In the genomic region with DNA sequence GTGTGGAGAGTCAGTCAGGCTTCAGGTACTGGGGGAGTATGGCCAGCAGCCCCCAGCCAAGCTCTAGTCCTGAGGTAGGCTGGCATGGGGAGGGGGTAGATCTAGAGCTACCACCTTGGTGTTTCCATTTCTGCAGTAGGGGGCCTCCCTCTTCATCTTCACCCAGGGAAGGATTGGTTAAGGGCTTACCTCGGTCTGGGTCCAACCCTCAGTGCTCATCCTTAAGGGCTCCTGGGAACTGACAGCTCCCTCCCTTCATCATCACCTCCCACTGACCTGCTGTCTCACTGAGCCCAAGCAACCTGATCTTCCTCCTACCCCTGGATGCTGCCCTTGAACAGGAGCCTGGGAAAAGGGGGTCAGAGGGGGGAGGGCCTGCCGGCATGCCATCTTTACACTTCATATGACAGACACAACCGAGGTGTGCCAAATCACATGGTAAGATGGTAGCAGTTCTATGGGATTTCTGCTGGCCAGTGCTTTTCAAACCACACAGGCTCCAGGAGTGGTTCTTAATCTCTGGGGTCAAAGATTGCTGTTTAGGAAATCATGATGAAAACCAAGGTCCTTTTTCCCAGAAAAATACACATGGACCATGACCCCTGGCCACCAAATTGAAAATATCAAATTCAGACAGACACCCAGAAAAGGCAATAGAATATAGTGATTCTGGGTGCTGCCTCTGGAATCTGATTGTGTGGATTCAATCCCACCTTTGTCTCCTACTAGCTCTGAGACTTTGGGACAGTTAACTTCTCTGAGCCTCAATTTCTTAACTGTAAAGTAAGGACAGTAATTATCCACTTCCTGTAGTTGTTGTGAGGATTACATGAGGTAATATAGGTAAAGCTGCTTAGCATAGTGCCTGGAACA, we compare ENCODE assay signal across 15 cellular contexts. TPM values are rescaled to one million over a fixed set of nuclear protein-coding genes. Genes with fewer than 3 reads are reported as not detected.
DNase-seq lines count a peak whose midpoint lies in the region; ATAC-seq, FAIRE-seq and TF ChIP-seq lines count a peak whose summit lies in the region.
"Had no signal": no experiment of that assay in that cellular context is flagged by ENCODE, and none has a peak within 500 bp of the region (broad histone marks: within the 10 kb centered on the region; RNA-seq: fewer than 3 reads in every experiment).

No MANE protein-coding gene starts in this region.

- peak overlapping the region in 1 of 7 donors; percentile 94 for H3K4me3 Mint-ChIP-seq in CD8-positive, alpha-beta memory T cell
- no peak overlapping the region for H3K4me3 Mint-ChIP-seq in astrocyte (ENCODE audit: unreplicated experiment)
- no peak overlapping the region for H3K4me3 Mint-ChIP-seq in stimulated activated effector memory CD8-positive, alpha-beta T cell treated with anti-CD3 and anti-CD28 coated beads, Interleukin-12 subunit alpha, Interleukin-12 subunit beta, amount 100 ng/mL, for 72 hours
- H3K4me3 Mint-ChIP-seq: activated CD4-positive, alpha-beta T cell treated with anti-CD3 and anti-CD28 coated beads for 36 hours; dendritic cell treated with granulocyte-macrophage colony-stimulating factor and Interleukin-4, amounts not matched to agents 40 ng/mL and 50 ng/mL, for 4 days had no signal

- CTCF ChIA-PET in CD8-positive, alpha-beta memory T cell (lab: Charles Lee) = interaction anchor here (0.9 to 2.9 kb wide), 10 partner anchors 8 to 395 kb away, joined by 3 to 20 read pairs (median 6); a partner anchor contains a TSS
- CTCF ChIA-PET in mammary epithelial cell (lab: Charles Lee; ENCODE audit: low non-redundant PET) = interaction anchor here (0.6 to 0.8 kb wide), 3 partner anchors 127 to 395 kb away, joined by 3 read pairs; a partner anchor contains a TSS

- dilution Hi-C loops in mammary epithelial cell (cut with HindIII; ENCODE audit: low sequenced_read_pairs) = no loop called here

- H2AFZ ChIP-seq in astrocyte (ENCODE audit: low read depth, low read length) (no peak overlapping the region), mammary epithelial cell (ENCODE audit: low read depth, low read length) (no peak overlapping the region)

- intact Hi-C loops in right lobe of liver (cut with DNase I) (loop anchor here (10.0 kb wide), 2 partner anchors 162 to 172 kb away; no protein-coding TSS in a partner anchor), mammary epithelial cell (cut with micrococcal nuclease) (loop anchor here (5.0 kb wide), 2 partner anchors 45 to 515 kb away; no protein-coding TSS in a partner anchor)

- peak overlapping the region in 7 of 8 donors; percentile 29 to 99 (median 97) for H3K27ac Mint-ChIP-seq in CD8-positive, alpha-beta memory T cell
- peak overlapping the region; percentile 26 for H3K27ac Mint-ChIP-seq in astrocyte (ENCODE audit: unreplicated experiment)
- peak overlapping the region; percentile 8 for H3K27ac Mint-ChIP-seq in stimulated activated effector memory CD8-positive, alpha-beta T cell treated with anti-CD3 and anti-CD28 coated beads, Interleukin-12 subunit alpha, Interleukin-12 subunit beta, amount 100 ng/mL, for 72 hours
- H3K27ac Mint-ChIP-seq: activated CD4-positive, alpha-beta T cell treated with anti-CD3 and anti-CD28 coated beads for 36 hours had no signal

- no peaks in the 10 kb centered on the region for H3K36me3 ChIP-seq in CD8-positive, alpha-beta memory T cell (ENCODE audit: insufficient read depth, low read length)
- H3K36me3 ChIP-seq in astrocyte (ENCODE audit: insufficient read depth, low read length) = no peaks in the 10 kb centered on the region
- H3K36me3 ChIP-seq in right lobe of liver = no peaks in the 10 kb centered on the region
- no peaks in the 10 kb centered on the region for H3K36me3 ChIP-seq in mammary epithelial cell (ENCODE audit: insufficient read depth, low read length)

- H3K27me3 Mint-ChIP-seq in CD8-positive, alpha-beta memory T cell = peaks cover under 1 to 7% of the 10 kb centered on the region in 2 donors
- H3K27me3 Mint-ChIP-seq in astrocyte (ENCODE audit: low read depth, unreplicated experiment) = peaks cover 6% of the 10 kb centered on the region

- FAIRE-seq in astrocyte (lab: Jason Lieb, UNC) = no peak

- H3K27ac ChIP-seq in CD8-positive, alpha-beta memory T cell (ENCODE audit: low read depth, low read length) = no peak overlapping the region
- H3K27ac ChIP-seq in astrocyte (ENCODE audit: low read depth, low read length) (no peak overlapping the region), right lobe of liver (peak overlapping the region in 2 of 3 donors; percentile 52 to 100), mammary epithelial cell (ENCODE audit: insufficient read depth, low read depth, low read length) (no peak overlapping the region)
- H3K27ac ChIP-seq: foreskin keratinocyte, KMS-11 had no signal

- H3K79me2 ChIP-seq in astrocyte (ENCODE audit: insufficient read depth, low read length) = no peaks in the 10 kb centered on the region
- H3K79me2 ChIP-seq in mammary epithelial cell (ENCODE audit: insufficient read depth, low read length) = no peaks in the 10 kb centered on the region

- in situ Hi-C loops in mammary epithelial cell (cut with MboI; ENCODE audit: low sequenced_read_pairs in 2 of 2) = loop anchor here in 1 of 2 donors (10.0 kb wide), 1 partner anchor 132 kb away; no protein-coding TSS in a partner anchor

- peaks cover 23% of the 10 kb centered on the region for H3K4me1 ChIP-seq in CD8-positive, alpha-beta memory T cell (ENCODE audit: insufficient read depth, low read length)
- peaks cover 24% of the 10 kb centered on the region for H3K4me1 ChIP-seq in astrocyte (ENCODE audit: insufficient read depth, low read length)
- H3K4me1 ChIP-seq in right lobe of liver = peaks cover 0 to 41% (median 14%) of the 10 kb centered on the region in 4 donors
- peaks cover 43% of the 10 kb centered on the region for H3K4me1 ChIP-seq in mammary epithelial cell (ENCODE audit: insufficient read depth, low read length)
- H3K4me1 ChIP-seq: foreskin keratinocyte had no signal

- no peak for DNase-seq in CD8-positive, alpha-beta memory T cell
- DNase-seq in astrocyte (ENCODE audit: low read depth) = no peak
- peak in 1 of 3 donors; percentile 52 for DNase-seq in right lobe of liver
- no peak for DNase-seq in stimulated activated effector memory CD8-positive, alpha-beta T cell treated with anti-CD3 and anti-CD28 coated beads, Interleukin-12 subunit alpha, Interleukin-12 subunit beta, amount 100 ng/mL, for 72 hours (ENCODE audit: low spot score in 2 of 2)
- no peak for DNase-seq in mammary epithelial cell
- DNase-seq in foreskin melanocyte = no peak
- DNase-seq: activated CD4-positive, alpha-beta T cell treated with anti-CD3 and anti-CD28 coated beads for 36 hours; foreskin keratinocyte; MV-4-11; NCI-H187; NCI-H446; RPMI8226 had no signal

- 23% methylated on average over 2 of the region's 3 CpGs for WGBS in right lobe of liver (ENCODE audit: insufficient coverage, low coverage, low lambda C conversion rate, missing lambda C conversion rate)
- 100% methylated on average over 3 of the region's 3 CpGs for whole genome bisulfite sequencing in mammary epithelial cell (ENCODE audit: low coverage, missing lambda C conversion rate)

- peaks cover 0 to 6% (median 0%) of the 10 kb centered on the region in 3 donors for H3K36me3 Mint-ChIP-seq in CD8-positive, alpha-beta memory T cell
- no peaks in the 10 kb centered on the region for H3K36me3 Mint-ChIP-seq in astrocyte (ENCODE audit: low read depth, unreplicated experiment)
- H3K36me3 Mint-ChIP-seq in stimulated activated effector memory CD8-positive, alpha-beta T cell treated with anti-CD3 and anti-CD28 coated beads, Interleukin-12 subunit alpha, Interleukin-12 subunit beta, amount 100 ng/mL, for 72 hours = peaks cover 31% of the 10 kb centered on the region

- no peaks in the 10 kb centered on the region for H3K9me3 ChIP-seq in CD8-positive, alpha-beta memory T cell (ENCODE audit: low read length)
- H3K9me3 ChIP-seq in astrocyte (ENCODE audit: insufficient read depth, low read depth, low read length) (no peaks in the 10 kb centered on the region), right lobe of liver (no peaks in the 10 kb centered on the region), mammary epithelial cell (replicated peaks; ENCODE audit: insufficient read depth, low read length) (no peaks in the 10 kb centered on the region)

- H3K9ac ChIP-seq in astrocyte (ENCODE audit: low read length) (no peak overlapping the region), mammary epithelial cell (ENCODE audit: insufficient read depth, low read length) (no peak overlapping the region)
- H3K9ac ChIP-seq: KMS-11 had no signal

- no TSS peak for BruUV-seq in mammary epithelial cell (replicated peaks; lab: Mats Ljungman, UMichigan)

- no peaks in the 10 kb centered on the region for H3K9me3 Mint-ChIP-seq in CD8-positive, alpha-beta memory T cell
- no peaks in the 10 kb centered on the region for H3K9me3 Mint-ChIP-seq in astrocyte (ENCODE audit: unreplicated experiment)
- no peaks in the 10 kb centered on the region for H3K9me3 Mint-ChIP-seq in stimulated activated effector memory CD8-positive, alpha-beta T cell treated with anti-CD3 and anti-CD28 coated beads, Interleukin-12 subunit alpha, Interleukin-12 subunit beta, amount 100 ng/mL, for 72 hours
- H3K9me3 Mint-ChIP-seq: dendritic cell treated with granulocyte-macrophage colony-stimulating factor and Interleukin-4, amounts not matched to agents 40 ng/mL and 50 ng/mL, for 4 days had no signal

- no peak for TF ChIP-seq POLR2A in right lobe of liver (IDR thresholded peaks at IDR 0.05)

- H4K20me1 ChIP-seq in astrocyte (ENCODE audit: insufficient read depth, low read length) (peaks cover 43% of the 10 kb centered on the region), mammary epithelial cell (ENCODE audit: insufficient read depth, low read length) (no peaks in the 10 kb centered on the region)

- H3K4me2 ChIP-seq in astrocyte (ENCODE audit: low read length) (no peak overlapping the region), mammary epithelial cell (ENCODE audit: insufficient read depth, low read depth, low read length) (no peak overlapping the region)

- no peaks in the 10 kb centered on the region for H3K27me3 ChIP-seq in CD8-positive, alpha-beta memory T cell (ENCODE audit: insufficient read depth, low read length, poor library complexity, severe bottlenecking)
- H3K27me3 ChIP-seq in astrocyte (ENCODE audit: insufficient read depth, low read length) = no peaks in the 10 kb centered on the region
- H3K27me3 ChIP-seq in right lobe of liver = no peaks in the 10 kb centered on the region
- H3K27me3 ChIP-seq in mammary epithelial cell (ENCODE audit: insufficient read depth, low read length) = no peaks in the 10 kb centered on the region

- TF ChIP-seq CTCF in astrocyte (IDR thresholded peaks at IDR 0.05; ENCODE audit: insufficient read depth, low read depth, low read length) (no peak), right lobe of liver (IDR thresholded peaks at IDR 0.05) (no peak), mammary epithelial cell (conservative IDR thresholded peaks at IDR 0.05 in 1 of 2, IDR thresholded peaks at IDR 0.05 in 1 of 2; ENCODE audit: extremely low read depth in 1 of 2, insufficient read depth in 1 of 2, low read depth in 1 of 2, low read length in 2 of 2) (no peak)

- ATAC-seq in right lobe of liver = no peak
- ATAC-seq in stimulated activated effector memory CD8-positive, alpha-beta T cell treated with anti-CD3 and anti-CD28 coated beads, Interleukin-12 subunit alpha, Interleukin-12 subunit beta, amount 100 ng/mL, for 72 hours = no peak
- ATAC-seq in HG02938 (IDR thresholded peaks at IDR 0.05; ENCODE audit: unreplicated experiment) = no peak
- ATAC-seq: activated CD4-positive, alpha-beta T cell treated with anti-CD3 and anti-CD28 coated beads for 36 hours; foreskin keratinocyte had no signal

- H3K4me1 Mint-ChIP-seq in CD8-positive, alpha-beta memory T cell = peaks cover 25 to 45% (median 28%) of the 10 kb centered on the region in 3 donors
- peaks cover 8% of the 10 kb centered on the region for H3K4me1 Mint-ChIP-seq in astrocyte (ENCODE audit: low read depth, unreplicated experiment)
- peaks cover 60% of the 10 kb centered on the region for H3K4me1 Mint-ChIP-seq in stimulated activated effector memory CD8-positive, alpha-beta T cell treated with anti-CD3 and anti-CD28 coated beads, Interleukin-12 subunit alpha, Interleukin-12 subunit beta, amount 100 ng/mL, for 72 hours

- no peak overlapping the region for H3K4me3 ChIP-seq in CD8-positive, alpha-beta memory T cell (ENCODE audit: low read length)
- no peak overlapping the region for H3K4me3 ChIP-seq in astrocyte (ENCODE audit: insufficient read depth, low read depth, low read length)
- H3K4me3 ChIP-seq in right lobe of liver = no peak overlapping the region
- no peak overlapping the region for H3K4me3 ChIP-seq in mammary epithelial cell (replicated peaks in 1 of 3; ENCODE audit: insufficient read depth in 1 of 3, low read depth in 2 of 3, low read length in 3 of 3)

- POLR2A ChIA-PET in CD8-positive, alpha-beta memory T cell (lab: Charles Lee) = no interaction called here

RNA-seq across cellular contexts. Expression of a gene that starts 3.0 kb away (rescaled TPM):
- total RNA-seq in CD8-positive, alpha-beta memory T cell = 1 to 10 TPM; 3.5 to 3.6 TPM
- polyA plus RNA-seq in CD8-positive, alpha-beta memory T cell = 1.1 TPM
- total RNA-seq in astrocyte (19.6 and 22.7 TPM in 2 replicates), right lobe of liver (10 to 100 TPM in 4 of 6 experiments, 1 to 10 TPM in 2; 5.8 to 24.1 (median 12.7) TPM), mammary epithelial cell (1 to 10 TPM; 2.5 to 4.4 TPM)
- 1.2 TPM for polyA plus RNA-seq in mammary epithelial cell
- 3.9 TPM for polyA minus RNA-seq in mammary epithelial cell

RNA-seq across cellular contexts. Expression of a gene that starts 30.3 kb away (rescaled TPM):
- 10 to 100 TPM; 24.9 to 26.3 TPM for total RNA-seq in CD8-positive, alpha-beta memory T cell
- polyA plus RNA-seq in CD8-positive, alpha-beta memory T cell = 33.0 TPM
- total RNA-seq in astrocyte (16.7 and 17.4 TPM in 2 replicates), right lobe of liver (10 to 100 TPM in 2 of 6 experiments, 1 to 10 TPM in 4; 4.0 to 14.9 (median 7.3) TPM), mammary epithelial cell (10 to 100 TPM; 10.5 to 15.2 TPM)
- 37.6 TPM for polyA plus RNA-seq in mammary epithelial cell
- 29.6 TPM for polyA minus RNA-seq in mammary epithelial cell

Comparison
In these comparisons a context has a peak if more than half of its experiments do, and no peak if none do; other contexts are left out.
1. H3K27ac ChIP-seq: peak in right lobe of liver (2 of 3); none in CD8-positive, alpha-beta memory T cell (single experiment), astrocyte (single experiment) and mammary epithelial cell (single experiment).
2. H3K27ac Mint-ChIP-seq: peak in every context shown above with its lines; median percentile 97 in CD8-positive, alpha-beta memory T cell; 26 in astrocyte; 8 in stimulated activated effector memory CD8-positive, alpha-beta T cell treated with anti-CD3 and anti-CD28 coated beads, Interleukin-12 subunit alpha, Interleukin-12 subunit beta, amount 100 ng/mL, for 72 hours.